Comparison of ENCODE assay signal across 8 cellular contexts in genomic region chr3:57692134-57692403, GRCh38. TPM values are rescaled to one million over a fixed set of nuclear protein-coding genes. Genes with fewer than 3 reads are reported as not detected.
A peak's percentile ranks its signal among the peaks of the same experiment; 100 is the strongest.
DNase-seq lines count a peak whose midpoint lies in the region; ATAC-seq, FAIRE-seq and TF ChIP-seq lines count a peak whose summit lies in the region.
"Not testable (repeated sequence)": the region's sequence is repeated elsewhere in the genome, so short reads cannot be mapped to it uniquely, and the experiment has no call there.

No MANE protein-coding gene starts in this region.

- not testable (repeated sequence) for H3K36me3 Mint-ChIP-seq in activated naive CD4-positive, alpha-beta T cell treated with anti-CD3 and anti-CD28 coated beads, Interleukin-2, amount 50 U/mL, for 72 hours; endothelial cell (ENCODE audit: low read depth, unreplicated experiment)

- H3K27ac ChIP-seq in kidney (ENCODE audit: low read depth in 2 of 2, low read length in 2 of 2) (peak overlapping the region; percentile 95 to 97), osteoblast (ENCODE audit: low read depth, low read length) (peak overlapping the region; percentile 72), tibial nerve (peak overlapping the region; percentile 98 to 100 (median 99))

- H3K4me1 Mint-ChIP-seq in endothelial cell (ENCODE audit: unreplicated experiment), result not testable (repeated sequence)

- peaks cover 26% of the 10 kb centered on the region for H4K20me1 ChIP-seq in osteoblast (ENCODE audit: insufficient read depth, low read length)

- H3K27me3 ChIP-seq in osteoblast (ENCODE audit: insufficient read depth, low read length); tibial nerve: not testable (repeated sequence)

- not testable (repeated sequence) for TF ChIP-seq EP300 in tibial nerve (IDR thresholded peaks at IDR 0.05)

- not testable (repeated sequence) for TF ChIP-seq POLR2A in tibial nerve (IDR thresholded peaks at IDR 0.05)

- H3K9ac ChIP-seq in ES-I3 (ENCODE audit: low read depth, low read length), result peak overlapping the region; percentile 82
- H3K9ac ChIP-seq in kidney (ENCODE audit: low read length in 2 of 2), result peak overlapping the region; percentile 49 to 98

- peak; percentile 2 for ATAC-seq in HG03103 (IDR thresholded peaks at IDR 0.05; ENCODE audit: low read depth, unreplicated experiment)
- peak in 1 of 2 donors; percentile 24 for ATAC-seq in activated naive CD4-positive, alpha-beta T cell treated with anti-CD3 and anti-CD28 coated beads, Interleukin-2, amount 50 U/mL, for 72 hours

- peak overlapping the region; percentile 95 for H3K4me2 ChIP-seq in osteoblast (ENCODE audit: insufficient read depth, low read length)

- DNase-seq in SIG-M5 treated with dmso at 0.1 percent for 504 hours (lab: John Stamatoyannopoulos, UW; ENCODE audit: unreplicated experiment), result peak; percentile 96
- not testable (repeated sequence) for DNase-seq in activated naive CD4-positive, alpha-beta T cell treated with anti-CD3 and anti-CD28 coated beads, Interleukin-2, amount 50 U/mL, for 72 hours (ENCODE audit: low spot score in 2 of 2); endothelial cell (ENCODE audit: low spot score); kidney; osteoblast (ENCODE audit: insufficient read length, low spot score, missing footprints); tibial nerve (ENCODE audit: low spot score in 2 of 2)

- FAIRE-seq in kidney (lab: Jason Lieb, UNC), result not testable (repeated sequence)

- not testable (repeated sequence) for H3K27me3 Mint-ChIP-seq in endothelial cell (ENCODE audit: unreplicated experiment)

- not testable (repeated sequence) for H3K36me3 ChIP-seq in ES-I3 (ENCODE audit: insufficient read depth, low read length); kidney (ENCODE audit: control insufficient read depth in 1 of 2, insufficient read depth in 2 of 2, low read length in 2 of 2); osteoblast (ENCODE audit: insufficient read depth, low read length); tibial nerve

- H3K27ac Mint-ChIP-seq in activated naive CD4-positive, alpha-beta T cell treated with anti-CD3 and anti-CD28 coated beads, Interleukin-2, amount 50 U/mL, for 72 hours, result peak overlapping the region; percentile 95 to 98
- peak overlapping the region; percentile 92 for H3K27ac Mint-ChIP-seq in endothelial cell (ENCODE audit: unreplicated experiment)

- H2AFZ ChIP-seq in osteoblast (ENCODE audit: low read length), result peak overlapping the region; percentile 86

- not testable (repeated sequence) for TF ChIP-seq CTCF in endothelial cell (IDR thresholded peaks at IDR 0.05; ENCODE audit: unreplicated experiment); kidney (IDR thresholded peaks at IDR 0.05; ENCODE audit: borderline replicate concordance, extremely low read depth, insufficient read depth); osteoblast (IDR thresholded peaks at IDR 0.05; ENCODE audit: extremely low read depth, low read depth, low read length); tibial nerve (IDR thresholded peaks at IDR 0.05)

- not testable (repeated sequence) for H3K4me1 ChIP-seq in ES-I3 (ENCODE audit: insufficient read depth, low read length); kidney (ENCODE audit: control insufficient read depth in 1 of 2, insufficient read depth in 1 of 2, low read depth in 1 of 2, low read length in 2 of 2); osteoblast (ENCODE audit: insufficient read depth, low read length)
- peaks cover 0 to 55% (median 42%) of the 10 kb centered on the region in 4 donors for H3K4me1 ChIP-seq in tibial nerve

- peak overlapping the region; percentile 94 for H3K4me3 Mint-ChIP-seq in endothelial cell (ENCODE audit: unreplicated experiment)

- intact Hi-C loops in kidney (cut with DNase I), result not testable (repeated sequence)

- H3K79me2 ChIP-seq in osteoblast (ENCODE audit: insufficient read depth, low read length), result peaks cover 53% of the 10 kb centered on the region

- not testable (repeated sequence) for H3K9me3 ChIP-seq in ES-I3 (ENCODE audit: control insufficient read depth, insufficient read depth, low read length); kidney (ENCODE audit: control insufficient read depth in 1 of 2, low read length in 2 of 2); osteoblast (ENCODE audit: low read depth, low read length); tibial nerve

- not testable (repeated sequence) for H3K9me3 Mint-ChIP-seq in activated naive CD4-positive, alpha-beta T cell treated with anti-CD3 and anti-CD28 coated beads, Interleukin-2, amount 50 U/mL, for 72 hours; endothelial cell (ENCODE audit: unreplicated experiment)

- 0% methylated on average over 9 of the region's 9 CpGs for WGBS in tibial nerve, 2 donors

- H3K4me3 ChIP-seq in kidney (ENCODE audit: low read length in 2 of 2) (peak overlapping the region; percentile 86 to 88), osteoblast (ENCODE audit: insufficient read depth, low read length) (peak overlapping the region; percentile 85), tibial nerve (peak overlapping the region; percentile 75 to 100 (median 88))

RNA-seq across cellular contexts. Expression of gene DENND6A, which starts 0.8 kb away (rescaled TPM):
- total RNA-seq in activated naive CD4-positive, alpha-beta T cell treated with anti-CD3 and anti-CD28 coated beads, Interleukin-2, amount 50 U/mL, for 72 hours, result 10 to 100 TPM; 19.9 to 23.3 TPM
- total RNA-seq in endothelial cell (ENCODE audit: unreplicated experiment) (25.3 TPM), kidney (38.4 TPM), osteoblast (25.3 and 27.1 TPM in 2 replicates), tibial nerve (10 to 100 TPM; 48.0 to 88.1 (median 51.9) TPM)
- polyA plus RNA-seq in kidney (ENCODE audit: insufficient read depth, low read depth, low replicate concordance), result 7.8 TPM
